Comparison of ENCODE assay signal across 20 cellular contexts in the genomic region with DNA sequence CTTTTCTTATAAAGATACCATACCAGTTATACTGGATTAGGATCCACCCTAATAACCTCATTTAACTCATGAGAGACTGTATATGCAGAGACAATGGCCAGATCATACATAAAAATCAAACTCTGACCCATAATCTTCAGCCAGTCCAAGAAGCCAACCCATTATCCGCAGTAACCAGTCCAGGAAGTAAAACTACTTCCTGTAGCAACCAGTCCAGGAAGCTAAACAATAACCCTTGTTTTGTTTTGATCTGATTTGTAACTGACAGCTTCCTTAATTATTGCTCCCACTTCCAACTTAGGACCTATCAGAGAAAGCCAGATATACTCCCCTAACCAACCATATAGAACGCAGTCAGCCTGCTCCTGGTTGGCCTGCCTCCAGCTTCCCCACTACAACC. TPM values are rescaled to one million over a fixed set of nuclear protein-coding genes. Genes with fewer than 3 reads are reported as not detected.
DNase-seq lines count a peak whose midpoint lies in the region; ATAC-seq and TF ChIP-seq lines count a peak whose summit lies in the region.
"Had no signal": no experiment of that assay in that cellular context is flagged by ENCODE, and none has a peak within 500 bp of the region (broad histone marks: within the 10 kb centered on the region; RNA-seq: fewer than 3 reads in every experiment).

No MANE protein-coding gene starts in this region.

- POLR2A ChIA-PET in activated CD8-positive, alpha-beta T cell treated with anti-CD3 and anti-CD28 coated beads, Interleukin-2, amount 10 ng/mL, durations not matched to agents 7 days and 5 days (lab: Charles Lee) = no interaction called here
- POLR2A ChIA-PET in activated CD8-positive, alpha-beta T cell treated with anti-CD3 and anti-CD28 coated beads for 36 hours (lab: Charles Lee) = interaction anchor here (1.0 kb wide), 1 partner anchor 427 kb away, joined by 3 read pairs; no protein-coding TSS in a partner anchor

- intact Hi-C loops in activated CD8-positive, alpha-beta T cell treated with anti-CD3 and anti-CD28 coated beads for 36 hours (cut with micrococcal nuclease) = no loop called here
- intact Hi-C loops in ovary (cut with DNase I) = no loop called here

- no peak overlapping the region for H2AFZ ChIP-seq in Karpas-422 (ENCODE audit: low read length)
- H2AFZ ChIP-seq: GM23248 had no signal

- H3K36me3 ChIP-seq in Karpas-422 (ENCODE audit: insufficient read depth, low read length) = peaks cover 5% of the 10 kb centered on the region; the same call in 1 of the 2 replicates
- no peaks in the 10 kb centered on the region for H3K36me3 ChIP-seq in ovary
- H3K36me3 ChIP-seq in WERI-Rb-1 = no peaks in the 10 kb centered on the region

- CTCF ChIA-PET in activated CD8-positive, alpha-beta T cell treated with anti-CD3 and anti-CD28 coated beads, Interleukin-2, amount 10 ng/mL, durations not matched to agents 7 days and 5 days (lab: Charles Lee) = interaction anchor here (1.1 to 2.0 kb wide), 2 partner anchors 11 to 12 kb away, joined by 3 to 5 read pairs; no protein-coding TSS in a partner anchor
- CTCF ChIA-PET in activated CD8-positive, alpha-beta T cell treated with anti-CD3 and anti-CD28 coated beads for 36 hours (lab: Charles Lee) = interaction anchor here (2.0 kb wide), 1 partner anchor 11 kb away, joined by 7 read pairs; no protein-coding TSS in a partner anchor

- peaks cover 2% of the 10 kb centered on the region for H3K27me3 Mint-ChIP-seq in activated CD8-positive, alpha-beta T cell treated with anti-CD3 and anti-CD28 coated beads, Interleukin-2, amount 10 ng/mL, durations not matched to agents 7 days and 5 days (ENCODE audit: low read depth)
- peaks cover 2% of the 10 kb centered on the region for H3K27me3 Mint-ChIP-seq in activated CD8-positive, alpha-beta T cell treated with anti-CD3 and anti-CD28 coated beads for 36 hours
- peaks cover 15 to 35% of the 10 kb centered on the region in 2 donors for H3K27me3 Mint-ChIP-seq in stimulated activated naive B cell treated with anti-CD40 and anti-IgM and Interleukin-4, amounts not matched to agents 10 μg/mL and 1 μg/mL and 100 μg/mL, for 72 hours

- H3K4me2 ChIP-seq in Karpas-422 (ENCODE audit: low read depth, low read length, poor library complexity, severe bottlenecking) = no peak overlapping the region

- WGBS in ovary, 3 donors = 83 to 91% (median 84%) methylated on average over 2 of the region's 2 CpGs

- no peak for ATAC-seq in activated CD8-positive, alpha-beta T cell treated with anti-CD3 and anti-CD28 coated beads, Interleukin-2, amount 10 ng/mL, durations not matched to agents 7 days and 5 days
- ATAC-seq in activated CD8-positive, alpha-beta T cell treated with anti-CD3 and anti-CD28 coated beads for 36 hours = no peak
- ATAC-seq in stimulated activated naive B cell treated with anti-CD40 and anti-IgM and Interleukin-4, amounts not matched to agents 10 μg/mL and 1 μg/mL and 100 μg/mL, for 72 hours (replicated peaks) = no peak
- ATAC-seq: GM12878 had no signal

- H3K36me3 Mint-ChIP-seq in activated CD8-positive, alpha-beta T cell treated with anti-CD3 and anti-CD28 coated beads, Interleukin-2, amount 10 ng/mL, durations not matched to agents 7 days and 5 days (ENCODE audit: low read depth) = peaks cover 17% of the 10 kb centered on the region
- H3K36me3 Mint-ChIP-seq in activated CD8-positive, alpha-beta T cell treated with anti-CD3 and anti-CD28 coated beads for 36 hours (ENCODE audit: low read depth) = no peaks in the 10 kb centered on the region
- H3K36me3 Mint-ChIP-seq in stimulated activated naive B cell treated with anti-CD40 and anti-IgM and Interleukin-4, amounts not matched to agents 10 μg/mL and 1 μg/mL and 100 μg/mL, for 72 hours = peaks cover 7 to 46% of the 10 kb centered on the region in 2 donors

- no peak for TF ChIP-seq EP300 in ovary (IDR thresholded peaks at IDR 0.05)

- no peak overlapping the region for H3K9ac ChIP-seq in Karpas-422 (ENCODE audit: low read length)
- H3K9ac ChIP-seq: GM23248 had no signal

- no peak for TF ChIP-seq CTCF in activated CD8-positive, alpha-beta T cell treated with anti-CD3 and anti-CD28 coated beads for 36 hours (IDR thresholded peaks at IDR 0.05)
- TF ChIP-seq CTCF in ovary (IDR thresholded peaks at IDR 0.05) (no peak), WERI-Rb-1 (IDR thresholded peaks at IDR 0.05; ENCODE audit: low read depth, low read length) (no peak)

- H3K4me1 Mint-ChIP-seq in activated CD8-positive, alpha-beta T cell treated with anti-CD3 and anti-CD28 coated beads, Interleukin-2, amount 10 ng/mL, durations not matched to agents 7 days and 5 days (ENCODE audit: low read depth) = peaks cover 20% of the 10 kb centered on the region
- peaks cover 16% of the 10 kb centered on the region for H3K4me1 Mint-ChIP-seq in activated CD8-positive, alpha-beta T cell treated with anti-CD3 and anti-CD28 coated beads for 36 hours (ENCODE audit: low read depth)
- peaks cover 16 to 18% of the 10 kb centered on the region in 2 donors for H3K4me1 Mint-ChIP-seq in stimulated activated naive B cell treated with anti-CD40 and anti-IgM and Interleukin-4, amounts not matched to agents 10 μg/mL and 1 μg/mL and 100 μg/mL, for 72 hours

- H3K9me3 ChIP-seq in Karpas-422 (ENCODE audit: low read length) (peaks cover 8% of the 10 kb centered on the region; the same call in 1 of the 2 replicates), ovary (no peaks in the 10 kb centered on the region), WERI-Rb-1 (ENCODE audit: severe bottlenecking) (peaks cover 41% of the 10 kb centered on the region)

- no peaks in the 10 kb centered on the region for H3K79me2 ChIP-seq in Karpas-422 (ENCODE audit: low read length)

- H3K9me3 Mint-ChIP-seq in activated CD8-positive, alpha-beta T cell treated with anti-CD3 and anti-CD28 coated beads, Interleukin-2, amount 10 ng/mL, durations not matched to agents 7 days and 5 days (ENCODE audit: insufficient read depth) = peaks cover 35% of the 10 kb centered on the region
- peaks cover 13% of the 10 kb centered on the region for H3K9me3 Mint-ChIP-seq in activated CD8-positive, alpha-beta T cell treated with anti-CD3 and anti-CD28 coated beads for 36 hours
- H3K9me3 Mint-ChIP-seq in stimulated activated naive B cell treated with anti-CD40 and anti-IgM and Interleukin-4, amounts not matched to agents 10 μg/mL and 1 μg/mL and 100 μg/mL, for 72 hours = peaks cover 16 to 28% of the 10 kb centered on the region in 2 donors

- H3K27me3 ChIP-seq in Karpas-422 (ENCODE audit: low read length) = no peaks in the 10 kb centered on the region
- no peaks in the 10 kb centered on the region for H3K27me3 ChIP-seq in ovary
- H3K27me3 ChIP-seq in WERI-Rb-1 (ENCODE audit: insufficient read depth, low read depth, severe bottlenecking) = no peaks in the 10 kb centered on the region

- H3K4me3 Mint-ChIP-seq in activated CD8-positive, alpha-beta T cell treated with anti-CD3 and anti-CD28 coated beads, Interleukin-2, amount 10 ng/mL, durations not matched to agents 7 days and 5 days = no peak overlapping the region
- H3K4me3 Mint-ChIP-seq in activated CD8-positive, alpha-beta T cell treated with anti-CD3 and anti-CD28 coated beads for 36 hours = no peak overlapping the region
- H3K4me3 Mint-ChIP-seq in stimulated activated naive B cell treated with anti-CD40 and anti-IgM and Interleukin-4, amounts not matched to agents 10 μg/mL and 1 μg/mL and 100 μg/mL, for 72 hours = no peak overlapping the region
- H3K4me3 Mint-ChIP-seq: CD4-positive, alpha-beta T cell; CD8-positive, alpha-beta memory T cell had no signal

- H3K27ac Mint-ChIP-seq in activated CD8-positive, alpha-beta T cell treated with anti-CD3 and anti-CD28 coated beads, Interleukin-2, amount 10 ng/mL, durations not matched to agents 7 days and 5 days = peak overlapping the region; percentile 20
- H3K27ac Mint-ChIP-seq in activated CD8-positive, alpha-beta T cell treated with anti-CD3 and anti-CD28 coated beads for 36 hours = no peak overlapping the region
- peak overlapping the region; percentile 57 for H3K27ac Mint-ChIP-seq in stimulated activated naive B cell treated with anti-CD40 and anti-IgM and Interleukin-4, amounts not matched to agents 10 μg/mL and 1 μg/mL and 100 μg/mL, for 72 hours
- H3K27ac Mint-ChIP-seq: CD4-positive, alpha-beta T cell had no signal

- DNase-seq in activated CD8-positive, alpha-beta T cell treated with anti-CD3 and anti-CD28 coated beads, Interleukin-2, amount 10 ng/mL, durations not matched to agents 7 days and 5 days = no peak
- DNase-seq in activated CD8-positive, alpha-beta T cell treated with anti-CD3 and anti-CD28 coated beads for 36 hours = no peak
- DNase-seq in CD1c-positive myeloid dendritic cell (ENCODE audit: extremely low spot score) = peak; percentile 28
- DNase-seq in Karpas-422 = no peak
- DNase-seq in stimulated activated naive B cell treated with anti-CD40 and anti-IgM and Interleukin-4, amounts not matched to agents 10 μg/mL and 1 μg/mL and 100 μg/mL, for 72 hours = no peak
- no peak for DNase-seq in ovary
- no peak for DNase-seq in WERI-Rb-1
- DNase-seq: Calu3; CD4-positive, alpha-beta T cell; CD8-positive, alpha-beta memory T cell; COR-L47; DMS79; EL; GDM1; GM23248; H7; HCEC 1CT had no signal

- no peak overlapping the region for H3K4me3 ChIP-seq in Karpas-422 (ENCODE audit: low read length)
- no peak overlapping the region for H3K4me3 ChIP-seq in ovary
- no peak overlapping the region for H3K4me3 ChIP-seq in WERI-Rb-1 (ENCODE audit: low read depth, low read length)
- H3K4me3 ChIP-seq: GM12878, GM23248 had no signal

- H3K9me2 ChIP-seq in Karpas-422 (replicated peaks; ENCODE audit: insufficient read depth, low read length) = no peaks in the 10 kb centered on the region

- H4K20me1 ChIP-seq in Karpas-422 (ENCODE audit: insufficient read depth, low read depth, low read length) = no peaks in the 10 kb centered on the region

- H3K4me1 ChIP-seq in Karpas-422 (ENCODE audit: low read length) (peaks cover 40% of the 10 kb centered on the region), ovary (ENCODE audit: insufficient read depth) (no peaks in the 10 kb centered on the region)

- H3K27ac ChIP-seq in Karpas-422 (ENCODE audit: low read length) = peak overlapping the region; percentile 79; the same call in 1 of the 2 replicates
- no peak overlapping the region for H3K27ac ChIP-seq in ovary
- H3K27ac ChIP-seq in WERI-Rb-1 = no peak overlapping the region
- H3K27ac ChIP-seq: C4-2B, GM23248 had no signal

- no peak for TF ChIP-seq POLR2A in ovary (IDR thresholded peaks at IDR 0.05)

RNA-seq across cellular contexts. Expression of a gene that starts 19.2 kb away (rescaled TPM):
- total RNA-seq in activated CD8-positive, alpha-beta T cell treated with anti-CD3 and anti-CD28 coated beads, Interleukin-2, amount 10 ng/mL, durations not matched to agents 7 days and 5 days = not detected
- under 1 TPM; 0.04 to 0.20 TPM for total RNA-seq in activated CD8-positive, alpha-beta T cell treated with anti-CD3 and anti-CD28 coated beads for 36 hours
- 20.9 and 25.3 TPM in 2 replicates for total RNA-seq in Karpas-422 (2014; rRNA removed; shearing (Covaris generic); ENCODE audit: low replicate concordance)
- 1 to 10 TPM in 1 of 7 donors, under 1 TPM in 6; under 0.01 to 1.3 (median 0.17) TPM for total RNA-seq in ovary
- polyA plus RNA-seq in ovary = under 1 TPM; 0.16 to 0.87 TPM
- total RNA-seq: CD4-positive, alpha-beta T cell; GM23248 had no signal
- polyA plus RNA-seq: BJ; CD8-positive, alpha-beta memory T cell had no signal

RNA-seq across cellular contexts. Expression of a gene that starts 47.2 kb away (rescaled TPM):
- 10 to 100 TPM; 25.2 to 30.5 TPM for total RNA-seq in activated CD8-positive, alpha-beta T cell treated with anti-CD3 and anti-CD28 coated beads, Interleukin-2, amount 10 ng/mL, durations not matched to agents 7 days and 5 days
- 10 to 100 TPM; 24.6 to 27.9 TPM for total RNA-seq in activated CD8-positive, alpha-beta T cell treated with anti-CD3 and anti-CD28 coated beads for 36 hours
- total RNA-seq in Karpas-422 (2014; rRNA removed; shearing (Covaris generic); ENCODE audit: low replicate concordance) = 11.0 and 25.3 TPM in 2 replicates
- total RNA-seq in ovary = 10 to 100 TPM; 25.0 to 59.1 (median 48.4) TPM
- 10 to 100 TPM; 22.0 to 54.2 TPM for polyA plus RNA-seq in ovary

RNA-seq across cellular contexts. Expression of a gene that starts 53.2 kb away (rescaled TPM):
- 10 to 100 TPM; 20.2 to 20.5 TPM for total RNA-seq in activated CD8-positive, alpha-beta T cell treated with anti-CD3 and anti-CD28 coated beads, Interleukin-2, amount 10 ng/mL, durations not matched to agents 7 days and 5 days
- 10 to 100 TPM; 14.4 to 14.9 TPM for total RNA-seq in activated CD8-positive, alpha-beta T cell treated with anti-CD3 and anti-CD28 coated beads for 36 hours
- 49.6 and 69.7 TPM in 2 replicates for total RNA-seq in Karpas-422 (2014; rRNA removed; shearing (Covaris generic); ENCODE audit: low replicate concordance)
- total RNA-seq in ovary = 10 to 100 TPM in 4 of 7 donors, 1 to 10 TPM in 3; 8.3 to 21.2 (median 10.1) TPM
- polyA plus RNA-seq in ovary = 10 to 100 TPM in 1 of 2 donors, 1 to 10 TPM in 1; 4.0 to 14.2 TPM
